16 cellular contexts compared by ENCODE assay signal in genomic region chr11:73559758-73560157, GRCh38. TPM values are rescaled to one million over a fixed set of nuclear protein-coding genes. Genes with fewer than 3 reads are reported as not detected.
DNase-seq lines count a peak whose midpoint lies in the region; ATAC-seq and TF ChIP-seq lines count a peak whose summit lies in the region.
"Had no signal": no experiment of that assay in that cellular context is flagged by ENCODE, and none has a peak within 500 bp of the region (broad histone marks: within the 10 kb centered on the region; RNA-seq: fewer than 3 reads in every experiment).

No MANE protein-coding gene starts in this region.

- no peak overlapping the region for H4K8ac ChIP-seq in mesenchymal stem cell (ENCODE audit: low read length)

- TF ChIP-seq EP300 in SK-N-SH (IDR thresholded peaks at IDR 0.05; ENCODE audit: borderline replicate concordance in 1 of 2, low read depth in 1 of 2, low read length in 1 of 2) = no peak

- no peak for ATAC-seq in HG02840 (IDR thresholded peaks at IDR 0.05; ENCODE audit: low FRiP score, unreplicated experiment)
- ATAC-seq: HCT116 had no signal

- no peaks in the 10 kb centered on the region for H3K36me3 ChIP-seq in adipocyte (ENCODE audit: control insufficient read depth, insufficient read depth, low read length, severe bottlenecking)
- H3K36me3 ChIP-seq in mesenchymal stem cell (ENCODE audit: control insufficient read depth in 1 of 2, insufficient read depth in 2 of 2, low read depth in 1 of 2, low read length in 2 of 2) = no peaks in the 10 kb centered on the region
- peaks cover 0 to 11% of the 10 kb centered on the region in 2 experiments for H3K36me3 ChIP-seq in SK-N-SH (replicated peaks in 1 of 2; ENCODE audit: control insufficient read depth in 1 of 2, insufficient read depth in 2 of 2, low read length in 1 of 2)

- H2AK5ac ChIP-seq in mesenchymal stem cell (ENCODE audit: low read length, severe bottlenecking) = no peak overlapping the region

- H3K4ac ChIP-seq in mesenchymal stem cell (ENCODE audit: low read depth in 1 of 2, low read length in 2 of 2) = no peak overlapping the region

- POLR2A ChIA-PET in SK-N-SH (lab: Yijun Ruan, JAX) = no interaction called here

- H3K27ac ChIP-seq in mesenchymal stem cell (ENCODE audit: low read length, poor library complexity, severe bottlenecking) (no peak overlapping the region), SK-N-SH (ENCODE audit: low read depth in 2 of 2, low read length in 1 of 2) (no peak overlapping the region)
- H3K27ac ChIP-seq: GM23248 had no signal

- no peak overlapping the region for H3K18ac ChIP-seq in mesenchymal stem cell (ENCODE audit: low read depth in 1 of 2, low read length in 2 of 2)

- H2AFZ ChIP-seq in mesenchymal stem cell (ENCODE audit: low read depth, low read length) (no peak overlapping the region), SK-N-SH (ENCODE audit: low read depth) (no peak overlapping the region)
- H2AFZ ChIP-seq: GM23248 had no signal

- no peak for TF ChIP-seq CTCF in SK-N-SH (IDR thresholded peaks at IDR 0.05)

- H3K4me3 ChIP-seq in adipocyte (ENCODE audit: low read length) = no peak overlapping the region
- H3K4me3 ChIP-seq in mesenchymal stem cell (ENCODE audit: insufficient read depth in 1 of 2, low read depth in 1 of 2, low read length in 2 of 2) = no peak overlapping the region
- H3K4me3 ChIP-seq in SK-N-SH (ENCODE audit: low read depth in 2 of 2, low read length in 1 of 2) = no peak overlapping the region
- H3K4me3 ChIP-seq: GM23248 had no signal

- H2BK5ac ChIP-seq in mesenchymal stem cell (ENCODE audit: low read depth, low read length, poor library complexity, severe bottlenecking) = no peak overlapping the region

- no peaks in the 10 kb centered on the region for H3K9me2 ChIP-seq in SK-N-SH

- no peak overlapping the region for H2BK12ac ChIP-seq in mesenchymal stem cell (ENCODE audit: low read length in 2 of 2)

- H3F3A ChIP-seq in SK-N-SH (replicated peaks; ENCODE audit: insufficient read depth) = no peaks in the 10 kb centered on the region

- DNase-seq in adipocyte (ENCODE audit: low read depth) (peak; percentile 27), fibroblast of gingiva (ENCODE audit: low read depth) (peak; percentile 17), mesenchymal stem cell (peak; percentile 18), NCI-H1048 (lab: John Stamatoyannopoulos, UW) (no peak), SK-N-SH (no peak)
- DNase-seq: C1 segment of cervical spinal cord; Calu3; CD4-positive, alpha-beta memory T cell; COR-L47; DMS53; DMS79 treated with DMSO at 0.1 percent for 48 hours; GF-D8; GM23248; H9 had no signal

- no peak overlapping the region for H4K91ac ChIP-seq in mesenchymal stem cell (ENCODE audit: low read length)

- H3K9me3 ChIP-seq in adipocyte (ENCODE audit: control insufficient read depth, low read length) = no peaks in the 10 kb centered on the region
- H3K9me3 ChIP-seq in mesenchymal stem cell (ENCODE audit: control insufficient read depth, low read length) = no peaks in the 10 kb centered on the region
- no peaks in the 10 kb centered on the region for H3K9me3 ChIP-seq in SK-N-SH

- no peaks in the 10 kb centered on the region for H3K27me3 ChIP-seq in adipocyte (replicated peaks; ENCODE audit: control insufficient read depth, insufficient read depth, low read length)
- H3K27me3 ChIP-seq in mesenchymal stem cell (ENCODE audit: control insufficient read depth in 1 of 2, insufficient read depth in 1 of 2, low read length in 2 of 2) = no peaks in the 10 kb centered on the region
- no peaks in the 10 kb centered on the region for H3K27me3 ChIP-seq in SK-N-SH (ENCODE audit: insufficient read depth)

- H2BK120ac ChIP-seq in mesenchymal stem cell (ENCODE audit: low read depth, low read length) = no peak overlapping the region

- H3K4me2 ChIP-seq in mesenchymal stem cell (ENCODE audit: low read length, poor library complexity, severe bottlenecking) (no peak overlapping the region), SK-N-SH (no peak overlapping the region)

- TF ChIP-seq RAD21 in SK-N-SH (IDR thresholded peaks at IDR 0.05; ENCODE audit: low read length) = no peak

- CTCF ChIA-PET in SK-N-SH (lab: Yijun Ruan, JAX) = no interaction called here

- 96% methylated on average over 2 of the region's 2 CpGs for WGBS in mesenchymal stem cell
- 80% methylated on average over 1 of the region's 2 CpGs for WGBS in SK-N-SH (ENCODE audit: low lambda C conversion rate)

- no peaks in the 10 kb centered on the region for H4K20me1 ChIP-seq in SK-N-SH (ENCODE audit: insufficient read depth)

- peaks cover 26% of the 10 kb centered on the region for H3K79me1 ChIP-seq in mesenchymal stem cell (replicated peaks; ENCODE audit: low read length, poor library complexity, severe bottlenecking)

- no peak overlapping the region for H3K9ac ChIP-seq in adipocyte (ENCODE audit: low read length)
- H3K9ac ChIP-seq in mesenchymal stem cell (ENCODE audit: low read length) = no peak overlapping the region
- no peak overlapping the region for H3K9ac ChIP-seq in SK-N-SH
- H3K9ac ChIP-seq: GM23248 had no signal

- H3K14ac ChIP-seq in mesenchymal stem cell (ENCODE audit: low read length in 2 of 2) = no peak overlapping the region

- H2BK15ac ChIP-seq in mesenchymal stem cell (ENCODE audit: low read depth, poor library complexity, severe bottlenecking) = no peak overlapping the region

- H3K23ac ChIP-seq in mesenchymal stem cell (ENCODE audit: low read length in 2 of 2) = no peak overlapping the region

- H3K79me2 ChIP-seq in SK-N-SH (ENCODE audit: insufficient read depth) = peaks cover 41% of the 10 kb centered on the region

- H3K4me1 ChIP-seq in adipocyte (ENCODE audit: control insufficient read depth, insufficient read depth, low read length) (peaks cover 1% of the 10 kb centered on the region), mesenchymal stem cell (ENCODE audit: control insufficient read depth, insufficient read depth, low read depth, low read length) (no peaks in the 10 kb centered on the region), SK-N-SH (ENCODE audit: control insufficient read depth in 1 of 2, insufficient read depth in 2 of 2, low read depth in 1 of 2, low read length in 1 of 2) (no peaks in the 10 kb centered on the region; a peak in 1 of 4 replicates)

TF ChIP-seq in SK-N-SH, 30 proteins besides CTCF, POLR2A, EP300 and RAD21:
- TF ChIP-seq ELF1 (IDR thresholded peaks at IDR 0.05) = no peak
- TF ChIP-seq NRF1 (IDR thresholded peaks at IDR 0.05; ENCODE audit: low read depth, low read length) = no peak
- TF ChIP-seq GATA2 (CRISPR knock-in tag; IDR thresholded peaks at IDR 0.05) = no peak
- TF ChIP-seq MEF2A (IDR thresholded peaks at IDR 0.05; ENCODE audit: borderline replicate concordance, low read depth) = no peak
- TF ChIP-seq, protein P1, sequence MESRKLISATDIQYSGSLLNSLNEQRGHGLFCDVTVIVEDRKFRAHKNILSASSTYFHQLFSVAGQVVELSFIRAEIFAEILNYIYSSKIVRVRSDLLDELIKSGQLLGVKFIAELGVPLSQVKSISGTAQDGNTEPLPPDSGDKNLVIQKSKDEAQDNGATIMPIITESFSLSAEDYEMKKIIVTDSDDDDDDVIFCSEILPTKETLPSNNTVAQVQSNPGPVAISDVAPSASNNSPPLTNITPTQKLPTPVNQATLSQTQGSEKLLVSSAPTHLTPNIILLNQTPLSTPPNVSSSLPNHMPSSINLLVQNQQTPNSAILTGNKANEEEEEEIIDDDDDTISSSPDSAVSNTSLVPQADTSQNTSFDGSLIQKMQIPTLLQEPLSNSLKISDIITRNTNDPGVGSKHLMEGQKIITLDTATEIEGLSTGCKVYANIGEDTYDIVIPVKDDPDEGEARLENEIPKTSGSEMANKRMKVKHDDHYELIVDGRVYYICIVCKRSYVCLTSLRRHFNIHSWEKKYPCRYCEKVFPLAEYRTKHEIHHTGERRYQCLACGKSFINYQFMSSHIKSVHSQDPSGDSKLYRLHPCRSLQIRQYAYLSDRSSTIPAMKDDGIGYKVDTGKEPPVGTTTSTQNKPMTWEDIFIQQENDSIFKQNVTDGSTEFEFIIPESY (IDR thresholded peaks at IDR 0.05; ENCODE audit: borderline replicate concordance, low read depth) = no peak
- no peak for TF ChIP-seq TCF12 (IDR thresholded peaks at IDR 0.05)
- TF ChIP-seq FOXM1 (IDR thresholded peaks at IDR 0.05; ENCODE audit: low read depth) = no peak

RNA-seq across cellular contexts. Expression of gene FAM168A, which starts 38.2 kb away (rescaled TPM):
- polyA plus RNA-seq in mesenchymal stem cell (2013, experiment 1 of 2) = 22.5 TPM
- polyA plus RNA-seq in mesenchymal stem cell (2013, experiment 2 of 2) = 20.6 TPM
- 17.8 and 18.2 TPM in 2 replicates for polyA plus RNA-seq in SK-N-SH (2012; rRNA removed)
- 9.7 and 12.9 TPM in 2 replicates for polyA plus RNA-seq in SK-N-SH (2012; cell fraction: cytosol; rRNA removed)
- polyA plus RNA-seq in SK-N-SH (2012; cell fraction: nucleus; rRNA removed) = 25.9 and 33.5 TPM in 2 replicates

Comparison
In these comparisons a context has a peak if more than half of its experiments do, and no peak if none do; other contexts are left out.
1. DNase-seq: peak in adipocyte (single experiment), fibroblast of gingiva (single experiment) and mesenchymal stem cell (single experiment); none in NCI-H1048 (single experiment) and SK-N-SH (single experiment).